In genomic region chr5:181218795-181219124, GRCh38 we compare ENCODE assay signal across 1 cellular context.
A peak's percentile ranks its signal among the peaks of the same experiment; 100 is the strongest.
TF ChIP-seq lines count a peak whose summit lies in the region.

No MANE protein-coding gene starts in this region.

TF ChIP-seq in GM12878, 131 proteins besides CTCF, POLR2A, EP300 and RAD21:
- TF ChIP-seq ZNF217 (IDR thresholded peaks at IDR 0.05) (0 out of 2 replicates have a peak, but pooled peaks have one; percentile 3), HDAC6 (IDR thresholded peaks at IDR 0.05; ENCODE audit: unreplicated experiment) (no peak), GATAD2B (conservative IDR thresholded peaks at IDR 0.05; ENCODE audit: low read depth) (no peak), KLF5 (IDR thresholded peaks at IDR 0.05; ENCODE audit: partially characterized antibody) (peak; percentile 1), CBFB (IDR thresholded peaks at IDR 0.05; ENCODE audit: low read depth) (no peak), ZBED1 (IDR thresholded peaks at IDR 0.05; ENCODE audit: borderline replicate concordance) (no peak), POLR2AphosphoS2 (IDR thresholded peaks at IDR 0.05; ENCODE audit: low read depth, low read length) (no peak), ELK1 (IDR thresholded peaks at IDR 0.05; ENCODE audit: low read depth, low read length) (no peak), ESRRA (IDR thresholded peaks at IDR 0.05; ENCODE audit: low read length) (no peak), MYB (IDR thresholded peaks at IDR 0.05; ENCODE audit: borderline replicate concordance, low read depth, low read length) (no peak), TAF1 (IDR thresholded peaks at IDR 0.05; ENCODE audit: borderline replicate concordance, low read depth, low read length) (no peak)
